ENCODE assay signal across 1 cellular context in the genomic region with DNA sequence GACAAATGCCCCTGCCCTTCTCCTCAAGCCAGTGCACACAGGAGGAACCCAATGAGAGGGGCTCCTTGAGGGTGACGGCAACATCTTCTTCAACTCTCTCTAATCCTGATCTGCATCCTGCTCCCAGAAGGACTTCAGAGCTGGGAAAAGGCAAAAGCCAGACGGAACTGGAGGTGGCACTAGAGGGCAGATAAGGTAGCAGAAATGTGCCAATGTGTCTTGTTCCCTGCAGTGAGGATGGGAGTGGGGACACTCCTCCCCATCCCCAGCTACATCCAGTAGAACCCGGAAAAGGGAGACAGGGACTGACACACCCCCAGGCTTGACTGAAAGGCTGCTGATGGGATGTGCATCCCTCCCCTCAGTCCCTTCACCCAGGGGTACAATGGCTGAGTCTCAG.
TF ChIP-seq lines count a peak whose summit lies in the region.

No MANE protein-coding gene starts in this region.

TF ChIP-seq in GM23338, 12 proteins besides CTCF, POLR2A, EP300 and RAD21 (continued from another document):
- TF ChIP-seq, protein P1, sequence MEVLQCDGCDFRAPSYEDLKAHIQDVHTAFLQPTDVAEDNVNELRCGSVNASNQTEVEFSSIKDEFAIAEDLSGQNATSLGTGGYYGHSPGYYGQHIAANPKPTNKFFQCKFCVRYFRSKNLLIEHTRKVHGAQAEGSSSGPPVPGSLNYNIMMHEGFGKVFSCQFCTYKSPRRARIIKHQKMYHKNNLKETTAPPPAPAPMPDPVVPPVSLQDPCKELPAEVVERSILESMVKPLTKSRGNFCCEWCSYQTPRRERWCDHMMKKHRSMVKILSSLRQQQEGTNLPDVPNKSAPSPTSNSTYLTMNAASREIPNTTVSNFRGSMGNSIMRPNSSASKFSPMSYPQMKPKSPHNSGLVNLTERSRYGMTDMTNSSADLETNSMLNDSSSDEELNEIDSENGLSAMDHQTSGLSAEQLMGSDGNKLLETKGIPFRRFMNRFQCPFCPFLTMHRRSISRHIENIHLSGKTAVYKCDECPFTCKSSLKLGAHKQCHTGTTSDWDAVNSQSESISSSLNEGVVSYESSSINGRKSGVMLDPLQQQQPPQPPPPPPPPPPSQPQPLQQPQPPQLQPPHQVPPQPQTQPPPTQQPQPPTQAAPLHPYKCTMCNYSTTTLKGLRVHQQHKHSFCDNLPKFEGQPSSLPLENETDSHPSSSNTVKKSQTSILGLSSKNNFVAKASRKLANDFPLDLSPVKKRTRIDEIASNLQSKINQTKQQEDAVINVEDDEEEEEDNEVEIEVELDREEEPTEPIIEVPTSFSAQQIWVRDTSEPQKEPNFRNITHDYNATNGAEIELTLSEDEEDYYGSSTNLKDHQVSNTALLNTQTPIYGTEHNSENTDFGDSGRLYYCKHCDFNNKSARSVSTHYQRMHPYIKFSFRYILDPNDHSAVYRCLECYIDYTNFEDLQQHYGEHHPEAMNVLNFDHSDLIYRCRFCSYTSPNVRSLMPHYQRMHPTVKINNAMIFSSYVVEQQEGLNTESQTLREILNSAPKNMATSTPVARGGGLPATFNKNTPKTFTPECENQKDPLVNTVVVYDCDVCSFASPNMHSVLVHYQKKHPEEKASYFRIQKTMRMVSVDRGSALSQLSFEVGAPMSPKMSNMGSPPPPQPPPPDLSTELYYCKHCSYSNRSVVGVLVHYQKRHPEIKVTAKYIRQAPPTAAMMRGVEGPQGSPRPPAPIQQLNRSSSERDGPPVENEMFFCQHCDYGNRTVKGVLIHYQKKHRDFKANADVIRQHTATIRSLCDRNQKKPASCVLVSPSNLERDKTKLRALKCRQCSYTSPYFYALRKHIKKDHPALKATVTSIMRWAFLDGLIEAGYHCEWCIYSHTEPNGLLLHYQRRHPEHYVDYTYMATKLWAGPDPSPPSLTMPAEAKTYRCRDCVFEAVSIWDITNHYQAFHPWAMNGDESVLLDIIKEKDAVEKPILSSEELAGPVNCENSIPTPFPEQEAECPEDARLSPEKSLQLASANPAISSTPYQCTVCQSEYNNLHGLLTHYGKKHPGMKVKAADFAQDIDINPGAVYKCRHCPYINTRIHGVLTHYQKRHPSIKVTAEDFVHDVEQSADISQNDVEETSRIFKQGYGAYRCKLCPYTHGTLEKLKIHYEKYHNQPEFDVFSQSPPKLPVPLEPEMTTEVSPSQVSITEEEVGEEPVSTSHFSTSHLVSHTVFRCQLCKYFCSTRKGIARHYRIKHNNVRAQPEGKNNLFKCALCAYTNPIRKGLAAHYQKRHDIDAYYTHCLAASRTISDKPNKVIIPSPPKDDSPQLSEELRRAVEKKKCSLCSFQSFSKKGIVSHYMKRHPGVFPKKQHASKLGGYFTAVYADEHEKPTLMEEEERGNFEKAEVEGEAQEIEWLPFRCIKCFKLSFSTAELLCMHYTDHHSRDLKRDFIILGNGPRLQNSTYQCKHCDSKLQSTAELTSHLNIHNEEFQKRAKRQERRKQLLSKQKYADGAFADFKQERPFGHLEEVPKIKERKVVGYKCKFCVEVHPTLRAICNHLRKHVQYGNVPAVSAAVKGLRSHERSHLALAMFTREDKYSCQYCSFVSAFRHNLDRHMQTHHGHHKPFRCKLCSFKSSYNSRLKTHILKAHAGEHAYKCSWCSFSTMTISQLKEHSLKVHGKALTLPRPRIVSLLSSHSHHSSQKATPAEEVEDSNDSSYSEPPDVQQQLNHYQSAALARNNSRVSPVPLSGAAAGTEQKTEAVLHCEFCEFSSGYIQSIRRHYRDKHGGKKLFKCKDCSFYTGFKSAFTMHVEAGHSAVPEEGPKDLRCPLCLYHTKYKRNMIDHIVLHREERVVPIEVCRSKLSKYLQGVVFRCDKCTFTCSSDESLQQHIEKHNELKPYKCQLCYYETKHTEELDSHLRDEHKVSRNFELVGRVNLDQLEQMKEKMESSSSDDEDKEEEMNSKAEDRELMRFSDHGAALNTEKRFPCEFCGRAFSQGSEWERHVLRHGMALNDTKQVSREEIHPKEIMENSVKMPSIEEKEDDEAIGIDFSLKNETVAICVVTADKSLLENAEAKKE (CRISPR knock-in tag; IDR thresholded peaks at IDR 0.05), result no peak
- no peak for TF ChIP-seq EZH2phosphoT487 (IDR thresholded peaks at IDR 0.05; ENCODE audit: unreplicated experiment)
- TF ChIP-seq EZH2 (IDR thresholded peaks at IDR 0.05; ENCODE audit: low read depth, unreplicated experiment), result no peak
- TF ChIP-seq ZNF331 (CRISPR knock-in tag; IDR thresholded peaks at IDR 0.05; ENCODE audit: low read depth), result no peak
- TF ChIP-seq ZNF114 (CRISPR knock-in tag; IDR thresholded peaks at IDR 0.05), result no peak
- TF ChIP-seq, protein P2, sequence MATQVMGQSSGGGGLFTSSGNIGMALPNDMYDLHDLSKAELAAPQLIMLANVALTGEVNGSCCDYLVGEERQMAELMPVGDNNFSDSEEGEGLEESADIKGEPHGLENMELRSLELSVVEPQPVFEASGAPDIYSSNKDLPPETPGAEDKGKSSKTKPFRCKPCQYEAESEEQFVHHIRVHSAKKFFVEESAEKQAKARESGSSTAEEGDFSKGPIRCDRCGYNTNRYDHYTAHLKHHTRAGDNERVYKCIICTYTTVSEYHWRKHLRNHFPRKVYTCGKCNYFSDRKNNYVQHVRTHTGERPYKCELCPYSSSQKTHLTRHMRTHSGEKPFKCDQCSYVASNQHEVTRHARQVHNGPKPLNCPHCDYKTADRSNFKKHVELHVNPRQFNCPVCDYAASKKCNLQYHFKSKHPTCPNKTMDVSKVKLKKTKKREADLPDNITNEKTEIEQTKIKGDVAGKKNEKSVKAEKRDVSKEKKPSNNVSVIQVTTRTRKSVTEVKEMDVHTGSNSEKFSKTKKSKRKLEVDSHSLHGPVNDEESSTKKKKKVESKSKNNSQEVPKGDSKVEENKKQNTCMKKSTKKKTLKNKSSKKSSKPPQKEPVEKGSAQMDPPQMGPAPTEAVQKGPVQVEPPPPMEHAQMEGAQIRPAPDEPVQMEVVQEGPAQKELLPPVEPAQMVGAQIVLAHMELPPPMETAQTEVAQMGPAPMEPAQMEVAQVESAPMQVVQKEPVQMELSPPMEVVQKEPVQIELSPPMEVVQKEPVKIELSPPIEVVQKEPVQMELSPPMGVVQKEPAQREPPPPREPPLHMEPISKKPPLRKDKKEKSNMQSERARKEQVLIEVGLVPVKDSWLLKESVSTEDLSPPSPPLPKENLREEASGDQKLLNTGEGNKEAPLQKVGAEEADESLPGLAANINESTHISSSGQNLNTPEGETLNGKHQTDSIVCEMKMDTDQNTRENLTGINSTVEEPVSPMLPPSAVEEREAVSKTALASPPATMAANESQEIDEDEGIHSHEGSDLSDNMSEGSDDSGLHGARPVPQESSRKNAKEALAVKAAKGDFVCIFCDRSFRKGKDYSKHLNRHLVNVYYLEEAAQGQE (IDR thresholded peaks at IDR 0.05; ENCODE audit: unreplicated experiment), result no peak
- TF ChIP-seq, protein P3, sequence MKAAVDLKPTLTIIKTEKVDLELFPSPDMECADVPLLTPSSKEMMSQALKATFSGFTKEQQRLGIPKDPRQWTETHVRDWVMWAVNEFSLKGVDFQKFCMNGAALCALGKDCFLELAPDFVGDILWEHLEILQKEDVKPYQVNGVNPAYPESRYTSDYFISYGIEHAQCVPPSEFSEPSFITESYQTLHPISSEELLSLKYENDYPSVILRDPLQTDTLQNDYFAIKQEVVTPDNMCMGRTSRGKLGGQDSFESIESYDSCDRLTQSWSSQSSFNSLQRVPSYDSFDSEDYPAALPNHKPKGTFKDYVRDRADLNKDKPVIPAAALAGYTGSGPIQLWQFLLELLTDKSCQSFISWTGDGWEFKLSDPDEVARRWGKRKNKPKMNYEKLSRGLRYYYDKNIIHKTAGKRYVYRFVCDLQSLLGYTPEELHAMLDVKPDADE (IDR thresholded peaks at IDR 0.05), result no peak
- no peak for TF ChIP-seq CREB1 (CRISPR knock-in tag; IDR thresholded peaks at IDR 0.05; ENCODE audit: low read depth)
- no peak for TF ChIP-seq NANOG (IDR thresholded peaks at IDR 0.05; ENCODE audit: borderline replicate concordance)
- no peak for TF ChIP-seq STAT1 (IDR thresholded peaks at IDR 0.05; ENCODE audit: unreplicated experiment)
